Comparison of ENCODE assay signal across 1 cellular context in genomic region chr2:164711246-164712138, GRCh38.
A peak's percentile ranks its signal among the peaks of the same experiment; 100 is the strongest.
TF ChIP-seq lines count a peak whose summit lies in the region.

No MANE protein-coding gene starts in this region.

TF ChIP-seq in HepG2, 621 proteins besides CTCF, POLR2A, EP300 and RAD21 (continued from another document and continues in another):
- TF ChIP-seq, protein P1, sequence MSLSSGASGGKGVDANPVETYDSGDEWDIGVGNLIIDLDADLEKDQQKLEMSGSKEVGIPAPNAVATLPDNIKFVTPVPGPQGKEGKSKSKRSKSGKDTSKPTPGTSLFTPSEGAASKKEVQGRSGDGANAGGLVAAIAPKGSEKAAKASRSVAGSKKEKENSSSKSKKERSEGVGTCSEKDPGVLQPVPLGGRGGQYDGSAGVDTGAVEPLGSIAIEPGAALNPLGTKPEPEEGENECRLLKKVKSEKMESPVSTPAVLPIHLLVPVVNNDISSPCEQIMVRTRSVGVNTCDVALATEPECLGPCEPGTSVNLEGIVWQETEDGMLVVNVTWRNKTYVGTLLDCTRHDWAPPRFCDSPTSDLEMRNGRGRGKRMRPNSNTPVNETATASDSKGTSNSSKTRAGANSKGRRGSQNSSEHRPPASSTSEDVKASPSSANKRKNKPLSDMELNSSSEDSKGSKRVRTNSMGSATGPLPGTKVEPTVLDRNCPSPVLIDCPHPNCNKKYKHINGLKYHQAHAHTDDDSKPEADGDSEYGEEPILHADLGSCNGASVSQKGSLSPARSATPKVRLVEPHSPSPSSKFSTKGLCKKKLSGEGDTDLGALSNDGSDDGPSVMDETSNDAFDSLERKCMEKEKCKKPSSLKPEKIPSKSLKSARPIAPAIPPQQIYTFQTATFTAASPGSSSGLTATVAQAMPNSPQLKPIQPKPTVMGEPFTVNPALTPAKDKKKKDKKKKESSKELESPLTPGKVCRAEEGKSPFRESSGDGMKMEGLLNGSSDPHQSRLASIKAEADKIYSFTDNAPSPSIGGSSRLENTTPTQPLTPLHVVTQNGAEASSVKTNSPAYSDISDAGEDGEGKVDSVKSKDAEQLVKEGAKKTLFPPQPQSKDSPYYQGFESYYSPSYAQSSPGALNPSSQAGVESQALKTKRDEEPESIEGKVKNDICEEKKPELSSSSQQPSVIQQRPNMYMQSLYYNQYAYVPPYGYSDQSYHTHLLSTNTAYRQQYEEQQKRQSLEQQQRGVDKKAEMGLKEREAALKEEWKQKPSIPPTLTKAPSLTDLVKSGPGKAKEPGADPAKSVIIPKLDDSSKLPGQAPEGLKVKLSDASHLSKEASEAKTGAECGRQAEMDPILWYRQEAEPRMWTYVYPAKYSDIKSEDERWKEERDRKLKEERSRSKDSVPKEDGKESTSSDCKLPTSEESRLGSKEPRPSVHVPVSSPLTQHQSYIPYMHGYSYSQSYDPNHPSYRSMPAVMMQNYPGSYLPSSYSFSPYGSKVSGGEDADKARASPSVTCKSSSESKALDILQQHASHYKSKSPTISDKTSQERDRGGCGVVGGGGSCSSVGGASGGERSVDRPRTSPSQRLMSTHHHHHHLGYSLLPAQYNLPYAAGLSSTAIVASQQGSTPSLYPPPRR (CRISPR knock-in tag; IDR thresholded peaks at IDR 0.05; ENCODE audit: borderline replicate concordance), result peak; percentile 46; the same call in 1 of the 2 replicates
- TF ChIP-seq STAT5B (CRISPR knock-in tag; IDR thresholded peaks at IDR 0.05) (no peak), SIX4 (CRISPR knock-in tag; IDR thresholded peaks at IDR 0.05) (no peak; the same call in 1 of the 2 replicates), TAF1 (CRISPR knock-in tag; IDR thresholded peaks at IDR 0.05) (no peak), ZNF646 (CRISPR knock-in tag; IDR thresholded peaks at IDR 0.05) (no peak), IRF2 (CRISPR knock-in tag; IDR thresholded peaks at IDR 0.05) (no peak), FOXA1 (IDR thresholded peaks at IDR 0.05) (peak; percentile 44; the same call in 1 of the 2 replicates), FOXA1 (CRISPR knock-in tag; IDR thresholded peaks at IDR 0.05) (peak; percentile 44), KMT2B (CRISPR knock-in tag; IDR thresholded peaks at IDR 0.05) (no peak), SUZ12 (IDR thresholded peaks at IDR 0.05; ENCODE audit: low read depth, low read length) (no peak), CENPX (CRISPR knock-in tag; IDR thresholded peaks at IDR 0.05) (no peak), MBD4 (IDR thresholded peaks at IDR 0.05; ENCODE audit: borderline replicate concordance, low read length) (peak; percentile 91; the same call in 1 of the 2 replicates), ZFP36L1 (CRISPR knock-in tag; IDR thresholded peaks at IDR 0.05) (no peak), ATF1 (CRISPR knock-in tag; IDR thresholded peaks at IDR 0.05) (no peak), LBX2 (CRISPR knock-in tag; IDR thresholded peaks at IDR 0.05; ENCODE audit: borderline replicate concordance) (no peak), XRCC5 (optimal IDR thresholded peaks at IDR 0.05; ENCODE audit: low read length) (no peak), NFIB (CRISPR knock-in tag; IDR thresholded peaks at IDR 0.05; ENCODE audit: borderline replicate concordance) (no peak), SRF (IDR thresholded peaks at IDR 0.05; ENCODE audit: low read depth, low read length) (no peak), WIZ (CRISPR knock-in tag; IDR thresholded peaks at IDR 0.05) (no peak), HNRNPLL (IDR thresholded peaks at IDR 0.05; ENCODE audit: low read depth, low read length, poor library complexity, severe bottlenecking) (no peak), NFE2L1 (CRISPR knock-in tag; IDR thresholded peaks at IDR 0.05; ENCODE audit: borderline replicate concordance) (no peak), ZNF530 (CRISPR knock-in tag; IDR thresholded peaks at IDR 0.05; ENCODE audit: low read depth) (no peak), STAG1 (CRISPR knock-in tag; IDR thresholded peaks at IDR 0.05) (peak; percentile 12; the same call in 1 of the 2 replicates), ZNF878 (CRISPR knock-in tag; IDR thresholded peaks at IDR 0.05) (0 out of 2 replicates have a peak, but pooled peaks have one; percentile 51), KAT7 (CRISPR knock-in tag; IDR thresholded peaks at IDR 0.05; ENCODE audit: borderline replicate concordance) (0 out of 2 replicates have a peak, but pooled peaks have one; percentile 32), SSRP1 (CRISPR knock-in tag; IDR thresholded peaks at IDR 0.05) (no peak), MXI1 (IDR thresholded peaks at IDR 0.05; ENCODE audit: borderline replicate concordance, low read depth, low read length) (no peak), AFF4 (CRISPR knock-in tag; IDR thresholded peaks at IDR 0.05) (no peak)
- TF ChIP-seq, protein P2, sequence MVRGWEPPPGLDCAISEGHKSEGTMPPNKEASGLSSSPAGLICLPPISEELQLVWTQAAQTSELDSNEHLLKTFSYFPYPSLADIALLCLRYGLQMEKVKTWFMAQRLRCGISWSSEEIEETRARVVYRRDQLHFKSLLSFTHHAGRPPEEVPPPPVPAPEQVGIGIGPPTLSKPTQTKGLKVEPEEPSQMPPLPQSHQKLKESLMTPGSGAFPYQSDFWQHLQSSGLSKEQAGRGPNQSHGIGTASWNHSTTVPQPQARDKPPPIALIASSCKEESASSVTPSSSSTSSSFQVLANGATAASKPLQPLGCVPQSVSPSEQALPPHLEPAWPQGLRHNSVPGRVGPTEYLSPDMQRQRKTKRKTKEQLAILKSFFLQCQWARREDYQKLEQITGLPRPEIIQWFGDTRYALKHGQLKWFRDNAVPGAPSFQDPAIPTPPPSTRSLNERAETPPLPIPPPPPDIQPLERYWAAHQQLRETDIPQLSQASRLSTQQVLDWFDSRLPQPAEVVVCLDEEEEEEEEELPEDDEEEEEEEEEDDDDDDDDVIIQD (CRISPR knock-in tag; IDR thresholded peaks at IDR 0.05; ENCODE audit: low read depth), result peak; percentile 33; the same call in 1 of the 2 replicates
- TF ChIP-seq, protein P3, sequence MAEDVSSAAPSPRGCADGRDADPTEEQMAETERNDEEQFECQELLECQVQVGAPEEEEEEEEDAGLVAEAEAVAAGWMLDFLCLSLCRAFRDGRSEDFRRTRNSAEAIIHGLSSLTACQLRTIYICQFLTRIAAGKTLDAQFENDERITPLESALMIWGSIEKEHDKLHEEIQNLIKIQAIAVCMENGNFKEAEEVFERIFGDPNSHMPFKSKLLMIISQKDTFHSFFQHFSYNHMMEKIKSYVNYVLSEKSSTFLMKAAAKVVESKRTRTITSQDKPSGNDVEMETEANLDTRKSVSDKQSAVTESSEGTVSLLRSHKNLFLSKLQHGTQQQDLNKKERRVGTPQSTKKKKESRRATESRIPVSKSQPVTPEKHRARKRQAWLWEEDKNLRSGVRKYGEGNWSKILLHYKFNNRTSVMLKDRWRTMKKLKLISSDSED (CRISPR knock-in tag; IDR thresholded peaks at IDR 0.05), result no peak
- TF ChIP-seq, protein P4, sequence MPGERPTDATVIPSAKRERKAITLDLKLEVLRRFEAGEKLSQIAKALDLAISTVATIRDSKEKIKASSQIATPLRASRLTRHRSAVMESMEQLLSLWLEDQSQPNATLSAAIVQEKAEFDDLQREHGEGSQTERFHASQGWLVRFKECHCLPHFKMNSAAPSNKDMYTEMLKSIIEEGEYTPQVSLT (CRISPR knock-in tag; IDR thresholded peaks at IDR 0.05; ENCODE audit: borderline replicate concordance, low read depth), result no peak
- TF ChIP-seq, protein P5, sequence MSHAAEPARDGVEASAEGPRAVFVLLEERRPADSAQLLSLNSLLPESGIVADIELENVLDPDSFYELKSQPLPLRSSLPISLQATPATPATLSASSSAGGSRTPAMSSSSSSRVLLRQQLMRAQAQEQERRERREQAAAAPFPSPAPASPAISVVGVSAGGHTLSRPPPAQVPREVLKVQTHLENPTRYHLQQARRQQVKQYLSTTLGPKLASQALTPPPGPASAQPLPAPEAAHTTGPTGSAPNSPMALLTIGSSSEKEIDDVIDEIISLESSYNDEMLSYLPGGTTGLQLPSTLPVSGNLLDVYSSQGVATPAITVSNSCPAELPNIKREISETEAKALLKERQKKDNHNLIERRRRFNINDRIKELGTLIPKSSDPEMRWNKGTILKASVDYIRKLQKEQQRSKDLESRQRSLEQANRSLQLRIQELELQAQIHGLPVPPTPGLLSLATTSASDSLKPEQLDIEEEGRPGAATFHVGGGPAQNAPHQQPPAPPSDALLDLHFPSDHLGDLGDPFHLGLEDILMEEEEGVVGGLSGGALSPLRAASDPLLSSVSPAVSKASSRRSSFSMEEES (CRISPR knock-in tag; IDR thresholded peaks at IDR 0.05), result peak; percentile 12; the same call in 1 of the 2 replicates
